In the genomic region with DNA sequence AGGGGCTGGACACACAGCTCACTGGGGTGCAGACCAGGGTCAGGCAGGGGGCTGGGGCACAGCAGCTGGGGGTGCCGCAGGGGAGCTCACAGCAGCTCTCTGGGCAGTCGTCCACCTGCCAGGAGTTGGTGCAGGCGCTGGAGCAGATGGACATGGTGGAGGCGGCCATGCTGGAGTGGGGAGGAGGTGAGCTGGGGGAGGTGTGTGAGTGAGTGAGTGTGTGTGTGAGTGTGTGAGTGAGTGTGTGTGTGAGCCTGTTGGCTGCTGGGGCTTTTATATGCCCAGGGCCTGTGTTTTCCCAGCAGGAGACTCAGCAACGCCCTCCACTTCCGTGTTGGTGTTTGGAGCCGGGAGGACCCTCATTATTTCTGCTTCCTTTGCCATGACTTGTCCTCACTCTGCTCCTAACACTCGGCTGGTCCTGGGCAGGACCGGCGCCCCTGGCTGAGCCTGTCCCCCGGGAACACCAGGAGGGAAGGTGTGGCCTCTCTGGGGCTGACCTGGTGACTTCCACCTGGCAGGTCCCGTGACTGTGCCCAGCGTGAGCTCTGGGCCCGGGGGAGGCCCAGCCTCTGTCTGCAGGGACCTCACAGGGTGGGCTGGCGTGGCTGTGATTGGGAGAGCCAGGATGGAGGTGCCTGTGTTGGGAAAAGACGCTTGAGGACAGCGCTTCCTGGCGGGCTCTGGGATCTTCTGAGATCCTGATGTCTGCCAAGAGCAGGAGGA, we compare ENCODE assay signal across 16 cellular contexts. TPM values are rescaled to one million over a fixed set of nuclear protein-coding genes. Genes with fewer than 3 reads are reported as not detected.
DNase-seq lines count a peak whose midpoint lies in the region; ATAC-seq and TF ChIP-seq lines count a peak whose summit lies in the region.
"Had no signal": no experiment of that assay in that cellular context is flagged by ENCODE, and none has a peak within 500 bp of the region (broad histone marks: within the 10 kb centered on the region; RNA-seq: fewer than 3 reads in every experiment).

A gene with protein sequence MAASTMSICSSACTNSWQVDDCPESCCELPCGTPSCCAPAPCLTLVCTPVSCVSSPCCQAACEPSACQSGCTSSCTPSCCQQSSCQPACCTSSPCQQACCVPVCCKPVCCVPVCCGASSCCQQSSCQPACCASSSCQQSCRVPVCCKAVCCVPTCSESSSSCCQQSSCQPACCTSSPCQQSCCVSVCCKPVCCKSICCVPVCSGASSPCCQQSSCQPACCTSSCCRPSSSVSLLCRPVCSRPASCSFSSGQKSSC (minus strand): TSS at position 216 of the 726 bp plus-strand sequence. CDS start 47 bp downstream, at position 169.

- peaks cover 18% of the 10 kb centered on the region for H3K4me1 Mint-ChIP-seq in endothelial cell (ENCODE audit: unreplicated experiment)

- no peaks in the 10 kb centered on the region for H3K79me2 ChIP-seq in HCT116 (ENCODE audit: insufficient read depth, low read length)
- H3K79me2 ChIP-seq in osteoblast (ENCODE audit: insufficient read depth, low read length): no peaks in the 10 kb centered on the region

- RAD21 ChIA-PET in HCT116 (lab: Charles Lee; ENCODE audit: low non-redundant PET in 1 of 2, low total read pairs in 2 of 2, uncharacterized antibody in 2 of 2, unreplicated experiment in 2 of 2): no interaction called here

- no peak for TF ChIP-seq CTCF in HCT116 (IDR thresholded peaks at IDR 0.05 in 2 of 3, conservative IDR thresholded peaks at IDR 0.05 in 1 of 3; ENCODE audit: borderline replicate concordance in 1 of 3, insufficient read depth in 1 of 3, low read depth in 2 of 3, low read length in 2 of 3)
- no peak for TF ChIP-seq CTCF in endothelial cell (IDR thresholded peaks at IDR 0.05; ENCODE audit: unreplicated experiment)
- no peak for TF ChIP-seq CTCF in osteoblast (IDR thresholded peaks at IDR 0.05; ENCODE audit: extremely low read depth, low read depth, low read length)

- H4K20me1 ChIP-seq in HCT116 (ENCODE audit: insufficient read depth): no peaks in the 10 kb centered on the region
- no peaks in the 10 kb centered on the region for H4K20me1 ChIP-seq in osteoblast (ENCODE audit: insufficient read depth, low read length)

- no peaks in the 10 kb centered on the region for H3K9me2 ChIP-seq in HCT116 (ENCODE audit: insufficient read depth)

- H3K27ac ChIP-seq in HCT116 (ENCODE audit: low read depth, low read length) (no peak within 1 kb of the TSS), osteoblast (ENCODE audit: low read depth, low read length) (no peak within 1 kb of the TSS)
- H3K27ac ChIP-seq: neutrophil, testis had no signal

- no TSS peak for BruUV-seq in HCT116 (replicated peaks; lab: Mats Ljungman, UMichigan)

- no peaks in the 10 kb centered on the region for H3K9me3 Mint-ChIP-seq in endothelial cell (ENCODE audit: unreplicated experiment)

- H3K4me2 ChIP-seq in HCT116 (ENCODE audit: low read length) (no peak within 1 kb of the TSS), osteoblast (ENCODE audit: insufficient read depth, low read length) (no peak within 1 kb of the TSS)

- H3K36me3 Mint-ChIP-seq in endothelial cell (ENCODE audit: low read depth, unreplicated experiment): peaks cover 10% of the 10 kb centered on the region

- POLR2A ChIA-PET in HCT116 (lab: Charles Lee): no interaction called here

- TF ChIP-seq RAD21 in HCT116 (IDR thresholded peaks at IDR 0.05; ENCODE audit: low read depth): no peak

- H3K27me3 ChIP-seq in HCT116 (ENCODE audit: insufficient read depth, low read length) (no peaks in the 10 kb centered on the region), osteoblast (ENCODE audit: insufficient read depth, low read length) (peaks cover 2% of the 10 kb centered on the region)
- H3K27me3 ChIP-seq: testis had no signal

- intact Hi-C loops in HCT116 (cut with micrococcal nuclease): no loop called here

- TF ChIP-seq POLR2A in HCT116 (IDR thresholded peaks at IDR 0.05; ENCODE audit: borderline replicate concordance, extremely low read depth, insufficient read depth, insufficient read length) (no peak), erythroblast (IDR thresholded peaks at IDR 0.05; ENCODE audit: low read length) (no peak)

- H3K9me3 ChIP-seq in HCT116 (ENCODE audit: control insufficient read depth in 1 of 2, insufficient read depth in 1 of 2, low read depth in 1 of 2, low read length in 2 of 2): peaks cover 0 to 5% of the 10 kb centered on the region in 2 experiments; a peak in 2 of 4 replicates
- no peaks in the 10 kb centered on the region for H3K9me3 ChIP-seq in osteoblast (ENCODE audit: low read depth, low read length)
- H3K9me3 ChIP-seq: neutrophil, testis had no signal

- H2AFZ ChIP-seq in HCT116 (ENCODE audit: low read depth, low read length, poor library complexity, severe bottlenecking) (no peak within 1 kb of the TSS), osteoblast (ENCODE audit: low read length) (no peak within 1 kb of the TSS)

- DNase-seq in NCI-H2107 treated with DMSO at 0.1 percent for 48 hours (lab: John Stamatoyannopoulos, UW; ENCODE audit: unreplicated experiment) (peak; percentile 19), NCI-H2107 (lab: John Stamatoyannopoulos, UW) (no peak), HCT116 (ENCODE audit: low read depth, low spot score) (no peak), endothelial cell (ENCODE audit: low spot score) (peak; percentile 2), osteoblast (ENCODE audit: insufficient read length, low spot score, missing footprints) (peak; percentile 17), erythroblast (lab: John Stamatoyannopoulos, UW) (no peak), HPDE6-E6E7 (ENCODE audit: extremely low spot score) (no peak)
- DNase-seq: activated CD4-positive, alpha-beta T cell treated with anti-CD3 and anti-CD28 coated beads, Interleukin-2, amount 50 U/mL, for 4 hours; activated naive CD4-positive, alpha-beta T cell treated with anti-CD3 and anti-CD28 coated beads, Interleukin-2, amount 10 ng/mL, durations not matched to agents 7 days and 5 days; central memory CD4-positive, alpha-beta T cell; NCI-H510A; RPMI8226; testis had no signal

- CTCF ChIA-PET in HCT116 (lab: Charles Lee): no interaction called here

- H3K27me3 Mint-ChIP-seq in endothelial cell (ENCODE audit: unreplicated experiment): peaks cover 2% of the 10 kb centered on the region

- ATAC-seq in HCT116 (peak; percentile 38; the same call in 1 of the 2 replicates), HG02763 (IDR thresholded peaks at IDR 0.05; ENCODE audit: unreplicated experiment) (no peak)

- H3K4me3 ChIP-seq in HCT116 (replicated peaks in 1 of 2; ENCODE audit: low read depth in 1 of 2, low read length in 2 of 2): no peak within 1 kb of the TSS
- no peak within 1 kb of the TSS for H3K4me3 ChIP-seq in osteoblast (ENCODE audit: insufficient read depth, low read length)
- H3K4me3 ChIP-seq: testis had no signal

- no peaks in the 10 kb centered on the region for H3K4me1 ChIP-seq in HCT116 (ENCODE audit: control insufficient read depth in 1 of 2, insufficient read depth in 2 of 2, low read length in 2 of 2)
- H3K4me1 ChIP-seq in osteoblast (ENCODE audit: insufficient read depth, low read length): no peaks in the 10 kb centered on the region
- H3K4me1 ChIP-seq: testis had no signal

- H3K9ac ChIP-seq in HCT116 (ENCODE audit: low read length): no peak within 1 kb of the TSS

- H3K36me3 ChIP-seq in HCT116 (ENCODE audit: control insufficient read depth in 1 of 2, insufficient read depth in 2 of 2, low read length in 2 of 2) (no peaks in the 10 kb centered on the region), osteoblast (ENCODE audit: insufficient read depth, low read length) (no peaks in the 10 kb centered on the region)
- H3K36me3 ChIP-seq: neutrophil had no signal

- H3K27ac Mint-ChIP-seq in endothelial cell (ENCODE audit: unreplicated experiment): no peak within 1 kb of the TSS
- H3K27ac Mint-ChIP-seq: activated naive CD4-positive, alpha-beta T cell treated with anti-CD3 and anti-CD28 coated beads, Interleukin-2, amount 10 ng/mL, durations not matched to agents 7 days and 5 days had no signal

- H3K4me3 Mint-ChIP-seq in endothelial cell (ENCODE audit: unreplicated experiment): no peak within 1 kb of the TSS
- H3K4me3 Mint-ChIP-seq: activated naive CD4-positive, alpha-beta T cell treated with anti-CD3 and anti-CD28 coated beads, Interleukin-2, amount 10 ng/mL, durations not matched to agents 7 days and 5 days had no signal

TF ChIP-seq in HCT116, 20 proteins besides CTCF, POLR2A, EP300 and RAD21 (continues in another document):
- no peak for TF ChIP-seq EGR1 (IDR thresholded peaks at IDR 0.05; ENCODE audit: low read depth)
- TF ChIP-seq FOSL1 (IDR thresholded peaks at IDR 0.05; ENCODE audit: low read depth): no peak
- TF ChIP-seq ZFX (IDR thresholded peaks at IDR 0.05): no peak
- no peak for TF ChIP-seq TCF7L2 (IDR thresholded peaks at IDR 0.05; ENCODE audit: borderline replicate concordance, extremely low read depth, insufficient read depth, insufficient read length)
- TF ChIP-seq, protein P1, sequence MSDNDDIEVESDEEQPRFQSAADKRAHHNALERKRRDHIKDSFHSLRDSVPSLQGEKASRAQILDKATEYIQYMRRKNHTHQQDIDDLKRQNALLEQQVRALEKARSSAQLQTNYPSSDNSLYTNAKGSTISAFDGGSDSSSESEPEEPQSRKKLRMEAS (IDR thresholded peaks at IDR 0.05): no peak
- TF ChIP-seq POLR2AphosphoS5 (IDR thresholded peaks at IDR 0.05; ENCODE audit: low read depth, low read length): no peak
- no peak for TF ChIP-seq CEBPB (IDR thresholded peaks at IDR 0.05; ENCODE audit: low read depth)
- no peak for TF ChIP-seq YY1 (IDR thresholded peaks at IDR 0.05; ENCODE audit: extremely low read depth, insufficient replicate concordance, low read depth, low read length)
- TF ChIP-seq, protein P2, sequence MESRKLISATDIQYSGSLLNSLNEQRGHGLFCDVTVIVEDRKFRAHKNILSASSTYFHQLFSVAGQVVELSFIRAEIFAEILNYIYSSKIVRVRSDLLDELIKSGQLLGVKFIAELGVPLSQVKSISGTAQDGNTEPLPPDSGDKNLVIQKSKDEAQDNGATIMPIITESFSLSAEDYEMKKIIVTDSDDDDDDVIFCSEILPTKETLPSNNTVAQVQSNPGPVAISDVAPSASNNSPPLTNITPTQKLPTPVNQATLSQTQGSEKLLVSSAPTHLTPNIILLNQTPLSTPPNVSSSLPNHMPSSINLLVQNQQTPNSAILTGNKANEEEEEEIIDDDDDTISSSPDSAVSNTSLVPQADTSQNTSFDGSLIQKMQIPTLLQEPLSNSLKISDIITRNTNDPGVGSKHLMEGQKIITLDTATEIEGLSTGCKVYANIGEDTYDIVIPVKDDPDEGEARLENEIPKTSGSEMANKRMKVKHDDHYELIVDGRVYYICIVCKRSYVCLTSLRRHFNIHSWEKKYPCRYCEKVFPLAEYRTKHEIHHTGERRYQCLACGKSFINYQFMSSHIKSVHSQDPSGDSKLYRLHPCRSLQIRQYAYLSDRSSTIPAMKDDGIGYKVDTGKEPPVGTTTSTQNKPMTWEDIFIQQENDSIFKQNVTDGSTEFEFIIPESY (IDR thresholded peaks at IDR 0.05; ENCODE audit: extremely low read depth, insufficient replicate concordance, low read length): no peak

RNA-seq across cellular contexts. Expression of the gene that starts here (rescaled TPM):
- total RNA-seq in HCT116 (2021; ENCODE audit: unreplicated experiment) (not detected), endothelial cell (ENCODE audit: unreplicated experiment) (not detected), osteoblast (not detected in 2 replicates)
- polyA plus RNA-seq in HCT116 (2012): not detected in 2 replicates
- total RNA-seq: T-helper 2 cell treated with Interferon-gamma antibody and Interleukin-4, amounts not matched to agents 100 ng/mL and 5 ng/mL, for 36 hours; testis had no signal

Comparison
In these comparisons a context has a peak if more than half of its experiments do, and no peak if none do; other contexts are left out.
1. Peak in ATAC-seq in HCT116; RNA of the gene not detected or under 1 TPM.
2. Peak in DNase-seq in endothelial cell; RNA of the gene not detected or under 1 TPM.
3. Peak in DNase-seq in osteoblast; RNA of the gene not detected or under 1 TPM.